Comparison of ENCODE assay signal across 26 cellular contexts in genomic region chr5:84430079-84430478, GRCh38. TPM values are rescaled to one million over a fixed set of nuclear protein-coding genes. Genes with fewer than 3 reads are reported as not detected.
"Had no signal": no experiment of that assay in that cellular context is flagged by ENCODE, and none has a peak within 500 bp of the region (broad histone marks: within the 10 kb centered on the region; RNA-seq: fewer than 3 reads in every experiment).

No MANE protein-coding gene starts in this region.

- H3K36me3 ChIP-seq: left lung, lower lobe of right lung, pancreas, prostate gland, stomach, thyroid gland, transverse colon, upper lobe of left lung, vagina had no signal

- H3K9me3 ChIP-seq: lower lobe of right lung, mucosa of descending colon, pancreas, prostate gland, testis, thyroid gland, transverse colon, upper lobe of left lung, vagina had no signal

- H3K27ac Mint-ChIP-seq: naive thymus-derived CD4-positive, alpha-beta T cell; natural killer cell treated with Interleukin-12 subunit alpha and Interleukin-12 subunit beta and Interleukin-15 and Interleukin-18, amount 100 ng/mL, for 72 hours; stimulated activated naive B cell treated with anti-CD40 and anti-IgM and Interleukin-4, amounts not matched to agents 10 μg/mL and 1 μg/mL and 100 μg/mL, for 72 hours had no signal

- H3K4me1 ChIP-seq: left lung, lower lobe of right lung, pancreas, prostate gland, stomach, testis, thyroid gland, transverse colon, upper lobe of left lung, vagina had no signal

- H3K36me3 Mint-ChIP-seq: naive thymus-derived CD4-positive, alpha-beta T cell; natural killer cell treated with Interleukin-12 subunit alpha and Interleukin-12 subunit beta and Interleukin-15 and Interleukin-18, amount 100 ng/mL, for 72 hours; stimulated activated naive B cell treated with anti-CD40 and anti-IgM and Interleukin-4, amounts not matched to agents 10 μg/mL and 1 μg/mL and 100 μg/mL, for 72 hours had no signal

- DNase-seq: hippocampal formation; left colon; left lung; lower lobe of right lung; midbrain; mucosa of descending colon; naive thymus-derived CD4-positive, alpha-beta T cell; nucleus accumbens; pancreas; retina; stimulated activated CD4-positive, alpha-beta T cell treated with anti-CD3 and anti-CD28 coated beads, Interleukin-12 subunit alpha, Interleukin-12 subunit beta, amount 100 ng/mL, for 4 hours; stimulated activated CD4-positive, alpha-beta T cell treated with anti-CD3 and anti-CD28 coated beads, Interleukin-15, amount 100 ng/mL, for 24 hours; stimulated activated CD4-positive, alpha-beta T cell treated with anti-CD3 and anti-CD28 coated beads, Interleukin-2, amount 100 ng/mL, for 24 hours; stimulated activated CD4-positive, alpha-beta T cell treated with anti-CD3 and anti-CD28 coated beads, Interleukin-4, amount 100 ng/mL, for 1 hour; stimulated activated naive B cell treated with anti-CD40 and anti-IgM and Interleukin-4, amounts not matched to agents 10 μg/mL and 1 μg/mL and 100 μg/mL, for 72 hours; stimulated activated naive CD8-positive, alpha-beta T cell treated with anti-CD3 and anti-CD28 coated beads, Interleukin-15, Interleukin-2, amounts not matched to agents 100 U/mL and 50 U/mL, for 24 hours; stomach; testis; thyroid gland; transverse colon; upper lobe of left lung had no signal

- FAIRE-seq: kidney, pancreas had no signal

- H3K27me3 Mint-ChIP-seq: naive thymus-derived CD4-positive, alpha-beta T cell; natural killer cell treated with Interleukin-12 subunit alpha and Interleukin-12 subunit beta and Interleukin-15 and Interleukin-18, amount 100 ng/mL, for 72 hours; stimulated activated naive B cell treated with anti-CD40 and anti-IgM and Interleukin-4, amounts not matched to agents 10 μg/mL and 1 μg/mL and 100 μg/mL, for 72 hours had no signal

- H3K4me3 ChIP-seq: left lung, lower lobe of right lung, mucosa of descending colon, pancreas, prostate gland, skin epidermis, stomach, testis, thyroid gland, transverse colon, upper lobe of left lung, vagina had no signal

- H3K27me3 ChIP-seq: left lung, pancreas, stomach, testis, thyroid gland, transverse colon, upper lobe of left lung, vagina had no signal

- H3K27ac ChIP-seq: left lung, lower lobe of right lung, pancreas, prostate gland, stomach, testis, thyroid gland, transverse colon, upper lobe of left lung, vagina had no signal

- H3K4me1 Mint-ChIP-seq: stimulated activated naive B cell treated with anti-CD40 and anti-IgM and Interleukin-4, amounts not matched to agents 10 μg/mL and 1 μg/mL and 100 μg/mL, for 72 hours had no signal

- H3K4me3 Mint-ChIP-seq: naive thymus-derived CD4-positive, alpha-beta T cell; natural killer cell treated with Interleukin-12 subunit alpha and Interleukin-12 subunit beta and Interleukin-15 and Interleukin-18, amount 100 ng/mL, for 72 hours; stimulated activated naive B cell treated with anti-CD40 and anti-IgM and Interleukin-4, amounts not matched to agents 10 μg/mL and 1 μg/mL and 100 μg/mL, for 72 hours had no signal

RNA-seq across cellular contexts. Expression of gene EDIL3, which starts 45.4 kb away (rescaled TPM):
- total RNA-seq: naive thymus-derived CD4-positive, alpha-beta T cell; natural killer cell treated with Interleukin-12 subunit alpha and Interleukin-12 subunit beta and Interleukin-15 and Interleukin-18, amount 100 ng/mL, for 72 hours had no signal
- polyA plus RNA-seq: naive thymus-derived CD4-positive, alpha-beta T cell had no signal
